30 cellular contexts compared by ENCODE assay signal in genomic region chr15:77853910-77854309, GRCh38.
"Had no signal": no experiment of that assay in that cellular context is flagged by ENCODE, and none has a peak within 500 bp of the region (broad histone marks: within the 10 kb centered on the region; RNA-seq: fewer than 3 reads in every experiment).

No MANE protein-coding gene starts in this region.

- H3K4me1 ChIP-seq: ascending aorta, breast epithelium had no signal

- H3K9me3 Mint-ChIP-seq: activated CD4-positive, alpha-beta memory T cell treated with anti-CD3 and anti-CD28 coated beads, Interleukin-2, amount 10 ng/mL, durations not matched to agents 7 days and 5 days; activated naive CD4-positive, alpha-beta T cell treated with anti-CD3 and anti-CD28 coated beads, Interleukin-2, amount 50 U/mL, for 72 hours had no signal

- ATAC-seq: activated naive CD4-positive, alpha-beta T cell treated with anti-CD3 and anti-CD28 coated beads, Interleukin-2, amount 50 U/mL, for 72 hours; SK-N-SH treated with all-trans-retinoic acid at 6 μM for 48 hours; T-helper 17 cell had no signal

- H3K4me1 Mint-ChIP-seq: activated B cell treated with CpG ODN at 0.5 μM for 24 hours; activated CD4-positive, alpha-beta memory T cell treated with anti-CD3 and anti-CD28 coated beads, Interleukin-2, amount 10 ng/mL, durations not matched to agents 7 days and 5 days; activated CD4-positive, alpha-beta T cell treated with anti-CD3 and anti-CD28 coated beads, Interleukin-2, amount 10 ng/mL, durations not matched to agents 7 days and 5 days; activated naive CD8-positive, alpha-beta T cell treated with anti-CD3 and anti-CD28 coated beads, Interleukin-2, amount 10 ng/mL, durations not matched to agents 7 days and 5 days had no signal

- H3K27ac Mint-ChIP-seq: activated B cell treated with CpG ODN at 0.5 μM for 24 hours; activated CD4-positive, alpha-beta memory T cell treated with anti-CD3 and anti-CD28 coated beads, Interleukin-2, amount 10 ng/mL, durations not matched to agents 7 days and 5 days; activated CD4-positive, alpha-beta T cell treated with anti-CD3 and anti-CD28 coated beads, Interleukin-2, amount 10 ng/mL, durations not matched to agents 7 days and 5 days; activated naive CD4-positive, alpha-beta T cell treated with anti-CD3 and anti-CD28 coated beads for 36 hours; activated naive CD4-positive, alpha-beta T cell treated with anti-CD3 and anti-CD28 coated beads, Interleukin-2, amount 50 U/mL, for 72 hours; activated naive CD8-positive, alpha-beta T cell treated with anti-CD3 and anti-CD28 coated beads, Interleukin-2, amount 10 ng/mL, durations not matched to agents 7 days and 5 days; activated T-helper 1 cell treated with anti-CD3 and anti-CD28 coated beads, Interleukin-12 subunit alpha, Interleukin-12 subunit beta, Interleukin-2, Interleukin-4 antibody, amounts not matched to agents 30 ng/mL and 10 ng/mL and 1 ng/mL, durations not matched to agents 14 hours and 24 hours and 36 hours; activated T-helper 2 cell treated with anti-CD3 and anti-CD28 coated beads, Interferon-gamma antibody, Interleukin-2, Interleukin-4, amounts not matched to agents 10 μg/mL and 5 μg/mL and 100 μg/mL, durations not matched to agents 14 hours and 24 hours and 36 hours; brain; T-helper 17 cell; T-helper 2 cell treated with Interferon-gamma antibody and Interleukin-4, amounts not matched to agents 5 μg/mL and 100 μg/mL, for 36 hours had no signal

- H3K4me3 Mint-ChIP-seq: activated B cell treated with CpG ODN at 0.5 μM for 24 hours; activated CD4-positive, alpha-beta memory T cell treated with anti-CD3 and anti-CD28 coated beads, Interleukin-2, amount 10 ng/mL, durations not matched to agents 7 days and 5 days; activated CD4-positive, alpha-beta T cell treated with anti-CD3 and anti-CD28 coated beads, Interleukin-2, amount 10 ng/mL, durations not matched to agents 7 days and 5 days; activated naive CD4-positive, alpha-beta T cell treated with anti-CD3 and anti-CD28 coated beads for 36 hours; activated naive CD8-positive, alpha-beta T cell treated with anti-CD3 and anti-CD28 coated beads, Interleukin-2, amount 10 ng/mL, durations not matched to agents 7 days and 5 days; activated T-helper 1 cell treated with anti-CD3 and anti-CD28 coated beads, Interleukin-12 subunit alpha, Interleukin-12 subunit beta, Interleukin-2, Interleukin-4 antibody, amounts not matched to agents 30 ng/mL and 10 ng/mL and 1 ng/mL, durations not matched to agents 14 hours and 24 hours and 36 hours; brain; T-helper 17 cell; T-helper 2 cell treated with Interferon-gamma antibody and Interleukin-4, amounts not matched to agents 5 μg/mL and 100 μg/mL, for 36 hours had no signal

- H3K36me3 Mint-ChIP-seq: activated naive CD8-positive, alpha-beta T cell treated with anti-CD3 and anti-CD28 coated beads, Interleukin-2, amount 10 ng/mL, durations not matched to agents 7 days and 5 days; brain had no signal

- DNase-seq: activated B cell treated with CpG ODN at 0.5 μM for 24 hours; activated CD4-positive, alpha-beta memory T cell treated with anti-CD3 and anti-CD28 coated beads, Interleukin-2, amount 10 ng/mL, durations not matched to agents 7 days and 5 days; activated CD4-positive, alpha-beta T cell treated with anti-CD3 and anti-CD28 coated beads for 1 hour; activated CD4-positive, alpha-beta T cell treated with anti-CD3 and anti-CD28 coated beads for 4 hours; activated CD4-positive, alpha-beta T cell treated with anti-CD3 and anti-CD28 coated beads, Interleukin-2, amount 10 ng/mL, durations not matched to agents 7 days and 5 days; activated CD4-positive, alpha-beta T cell treated with anti-CD3 and anti-CD28 coated beads, Interleukin-2, amount 50 U/mL, for 4 hours; activated gamma-delta T cell treated with Interleukin-2 at 50 U/mL for 16 hours; activated naive CD4-positive, alpha-beta T cell treated with anti-CD3 and anti-CD28 coated beads for 36 hours; activated T-cell treated with anti-CD3 and anti-CD28 coated beads, Interleukin-2, amount 50 U/mL, for 1 hour; activated T-cell treated with anti-CD3 and anti-CD28 coated beads, Interleukin-2, amount 50 U/mL, for 48 hours; central memory CD4-positive, alpha-beta T cell; cerebellar nuclear complex; colonic mucosa; effector CD8-positive, alpha-beta T cell; foreskin fibroblast; T-helper 1 cell; T-helper 17 cell; T1000; WERI-Rb-1 had no signal

- H3K27me3 ChIP-seq: ascending aorta, breast epithelium, colonic mucosa had no signal

- H3K27ac ChIP-seq: ascending aorta, breast epithelium, cardiac muscle cell, epithelial cell of prostate, WERI-Rb-1 had no signal

- H3K9me3 ChIP-seq: ascending aorta, colonic mucosa had no signal

- H3K36me3 ChIP-seq: ascending aorta, breast epithelium, cardiac muscle cell, colonic mucosa, WERI-Rb-1 had no signal

- H3K4me3 ChIP-seq: ascending aorta, breast epithelium, cardiac muscle cell, colonic mucosa had no signal

- H3K27me3 Mint-ChIP-seq: brain had no signal
